Comparison of ENCODE assay signal across 8 cellular contexts in the genomic region with DNA sequence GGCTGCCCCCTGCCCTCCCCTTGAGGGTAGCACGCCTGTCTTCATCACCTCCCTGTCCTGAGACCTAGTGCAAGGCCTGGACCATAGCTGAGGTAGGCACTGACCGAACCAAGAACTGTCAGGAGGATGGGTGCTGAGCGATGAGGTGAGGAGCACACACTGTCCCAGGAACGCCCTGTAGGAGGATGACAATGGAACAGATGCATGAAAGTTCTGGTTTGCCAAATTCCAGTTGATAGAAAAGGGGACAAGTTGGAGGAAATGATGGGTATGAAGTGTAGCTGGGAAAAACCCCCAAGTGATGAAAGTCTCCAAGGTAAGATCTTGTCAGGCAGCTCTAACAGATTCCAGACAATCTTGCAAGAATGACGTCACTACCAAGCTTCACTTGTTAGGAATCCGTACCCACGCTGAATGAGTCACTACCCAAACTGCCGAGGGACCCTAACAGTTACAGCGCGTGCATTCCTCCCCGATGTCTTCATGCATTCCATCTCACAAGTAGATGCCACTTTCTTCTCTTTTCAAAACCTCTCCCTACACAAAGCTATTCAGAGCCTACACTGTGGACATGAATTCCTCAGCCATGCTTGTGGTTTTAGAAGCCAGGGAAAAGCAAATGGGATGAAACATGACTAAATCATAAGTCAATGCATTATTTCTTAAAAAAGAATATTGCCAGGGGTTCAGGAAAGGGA. TPM values are rescaled to one million over a fixed set of nuclear protein-coding genes. Genes with fewer than 3 reads are reported as not detected.
DNase-seq lines count a peak whose midpoint lies in the region; ATAC-seq, FAIRE-seq and TF ChIP-seq lines count a peak whose summit lies in the region.

No MANE protein-coding gene starts in this region.

- no peaks in the 10 kb centered on the region; a peak in 1 of 5 replicates for H3K4me1 ChIP-seq in K562 (replicated peaks in 1 of 2; ENCODE audit: control insufficient read depth in 2 of 2, insufficient read depth in 2 of 2, low read length in 2 of 2)
- H3K4me1 ChIP-seq in suprapubic skin, result peaks cover 8% of the 10 kb centered on the region

- 3% methylated on average over 11 of the region's 11 CpGs for WGBS in K562 (ENCODE audit: insufficient coverage, low coverage, missing lambda C conversion rate)
- 55% methylated on average over 11 of the region's 11 CpGs for WGBS in suprapubic skin

- POLR2A ChIA-PET in K562 (lab: Yijun Ruan, JAX), result interaction anchor here (0.5 to 1.4 kb wide), 3 partner anchors 35 to 1274 kb away, joined by 3 to 4 read pairs (median 3); no protein-coding TSS in a partner anchor

- TF ChIP-seq EP300 in K562 (IDR thresholded peaks at IDR 0.05; ENCODE audit: low read length) (no peak), suprapubic skin (IDR thresholded peaks at IDR 0.05) (peak; percentile 96)

- peaks cover 21 to 43% of the 10 kb centered on the region in 2 experiments for H3K27me3 ChIP-seq in K562 (ENCODE audit: control insufficient read depth in 2 of 2, insufficient read depth in 2 of 2, low read length in 2 of 2)
- no peaks in the 10 kb centered on the region for H3K27me3 ChIP-seq in suprapubic skin

- in situ Hi-C loops in K562 (cut with MboI), result no loop called here

- no peak for TF ChIP-seq RAD21 in K562 (CRISPR knock-in tag; conservative IDR thresholded peaks at IDR 0.05 in 1 of 2, IDR thresholded peaks at IDR 0.05 in 1 of 2)

- no peaks in the 10 kb centered on the region; the same call in 1 of the 2 replicates for H4K20me1 ChIP-seq in K562 (replicated peaks; ENCODE audit: control insufficient read depth, insufficient read depth, low read length)

- peak; percentile 89 for DNase-seq in HPDE6-E6E7 (ENCODE audit: extremely low spot score)
- peak in 2 of 4 experiments; percentile 15 to 45 for DNase-seq in K562 (ENCODE audit: extremely low read depth in 1 of 4, low spot score in 3 of 4)
- DNase-seq in iPS-NIHi11 (ENCODE audit: low spot score), result peak; percentile 62
- DNase-seq in suprapubic skin (ENCODE audit: low spot score in 2 of 2), result peak in 1 of 2 donors; percentile 69
- no peak for DNase-seq in activated CD4-positive, alpha-beta T cell treated with anti-CD3 and anti-CD28 coated beads for 1 hour
- DNase-seq in T-helper 17 cell, result no peak
- DNase-seq in activated naive CD4-positive, alpha-beta T cell treated with anti-CD3 and anti-CD28 coated beads, Interleukin-2, amount 50 U/mL, for 16 hours, result no peak
- no peak for DNase-seq in activated effector memory CD4-positive, alpha-beta T cell treated with Interleukin-2 at 50 U/mL for 16 hours

- H3K27ac Mint-ChIP-seq in T-helper 17 cell, result no peak overlapping the region

- no peak overlapping the region for H3K4me3 Mint-ChIP-seq in T-helper 17 cell

- H3K9me3 ChIP-seq in K562 (replicated peaks; ENCODE audit: control insufficient read depth, insufficient read depth, low read depth, low read length), result no peaks in the 10 kb centered on the region
- no peaks in the 10 kb centered on the region for H3K9me3 ChIP-seq in suprapubic skin
- no peaks in the 10 kb centered on the region for H3K9me3 ChIP-seq in T-helper 17 cell (ENCODE audit: control insufficient read depth, low read length, poor library complexity, severe bottlenecking)

- H3K9ac ChIP-seq in K562 (ENCODE audit: insufficient read depth in 1 of 2, low read depth in 2 of 2, low read length in 2 of 2), result no peak overlapping the region

- intact Hi-C loops in K562 (cut with micrococcal nuclease), result no loop called here

- H3K27ac ChIP-seq in K562 (ENCODE audit: extremely low read depth, low read depth, low read length) (no peak overlapping the region), suprapubic skin (peak overlapping the region; percentile 81)

- no TSS peak for BruUV-seq in K562 (replicated peaks; lab: Mats Ljungman, UMichigan)

- H3K36me3 ChIP-seq in K562 (ENCODE audit: control insufficient read depth, insufficient read depth, low read length) (no peaks in the 10 kb centered on the region), suprapubic skin (no peaks in the 10 kb centered on the region)

- no peak overlapping the region for H3K4me3 ChIP-seq in K562
- H3K4me3 ChIP-seq in suprapubic skin, result no peak overlapping the region

- FAIRE-seq in K562 (lab: Jason Lieb, UNC), result no peak

- H3K9me1 ChIP-seq in K562 (ENCODE audit: control insufficient read depth, insufficient read depth, low read length), result no peaks in the 10 kb centered on the region

- TF ChIP-seq CTCF in K562 (IDR thresholded peaks at IDR 0.05 in 2 of 3, conservative IDR thresholded peaks at IDR 0.05 in 1 of 3; ENCODE audit: insufficient read depth in 2 of 3, low read depth in 1 of 3, low read length in 3 of 3) (no peak), suprapubic skin (IDR thresholded peaks at IDR 0.05) (no peak)

- H2AFZ ChIP-seq in K562 (ENCODE audit: low read depth, low read length), result no peak overlapping the region

- ATAC-seq in K562 (no peak), T-helper 17 cell (no peak)

- peaks cover 3% of the 10 kb centered on the region for H3K4me1 Mint-ChIP-seq in T-helper 17 cell

- TF ChIP-seq POLR2A in K562 (conservative IDR thresholded peaks at IDR 0.05), result no peak
- TF ChIP-seq POLR2A in suprapubic skin (IDR thresholded peaks at IDR 0.05), result no peak

- peaks cover 3% of the 10 kb centered on the region for H3K36me3 Mint-ChIP-seq in T-helper 17 cell (ENCODE audit: low read depth)

- no peaks in the 10 kb centered on the region for H3K79me2 ChIP-seq in K562 (ENCODE audit: control insufficient read depth, insufficient read depth, low read length)

- H3K27me3 Mint-ChIP-seq in T-helper 17 cell, result no peaks in the 10 kb centered on the region

- CTCF ChIA-PET in K562 (lab: Yijun Ruan, JAX; ENCODE audit: low intra/inter-chr PET ratio), result no interaction called here

- no peak overlapping the region for H3K4me2 ChIP-seq in K562 (ENCODE audit: insufficient read depth, low read length)

TF ChIP-seq in K562, 482 proteins besides CTCF, POLR2A, EP300 and RAD21 (continues in another document):
- no peak for TF ChIP-seq SAFB (IDR thresholded peaks at IDR 0.05; ENCODE audit: borderline replicate concordance, low read depth, low read length)
- peak; percentile 89 for TF ChIP-seq JUND (IDR thresholded peaks at IDR 0.05; ENCODE audit: borderline replicate concordance, low read depth, low read length)
- TF ChIP-seq JUND (tag; IDR thresholded peaks at IDR 0.05; ENCODE audit: borderline replicate concordance, low read depth, low read length), result peak; percentile 85; the same call in 2 of the 3 replicates
- TF ChIP-seq XRCC4 (IDR thresholded peaks at IDR 0.05; ENCODE audit: extremely low read depth, insufficient read depth, insufficient read length), result no peak
- TF ChIP-seq, protein P1, sequence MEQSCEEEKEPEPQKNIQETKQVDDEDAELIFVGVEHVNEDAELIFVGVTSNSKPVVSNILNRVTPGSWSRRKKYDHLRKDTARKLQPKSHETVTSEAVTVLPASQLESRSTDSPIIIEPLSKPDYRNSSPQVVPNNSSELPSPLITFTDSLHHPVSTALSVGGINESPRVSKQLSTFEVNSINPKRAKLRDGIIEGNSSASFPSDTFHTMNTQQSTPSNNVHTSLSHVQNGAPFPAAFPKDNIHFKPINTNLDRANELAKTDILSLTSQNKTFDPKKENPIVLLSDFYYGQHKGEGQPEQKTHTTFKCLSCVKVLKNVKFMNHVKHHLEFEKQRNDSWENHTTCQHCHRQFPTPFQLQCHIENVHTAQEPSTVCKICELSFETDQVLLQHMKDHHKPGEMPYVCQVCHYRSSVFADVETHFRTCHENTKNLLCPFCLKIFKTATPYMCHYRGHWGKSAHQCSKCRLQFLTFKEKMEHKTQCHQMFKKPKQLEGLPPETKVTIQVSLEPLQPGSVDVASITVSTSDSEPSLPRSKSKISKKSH (CRISPR knock-in tag; IDR thresholded peaks at IDR 0.05), result no peak
- TF ChIP-seq ZNF316 (IDR thresholded peaks at IDR 0.05), result no peak
- TF ChIP-seq POLR3G (IDR thresholded peaks at IDR 0.05; ENCODE audit: extremely low read depth, insufficient read length, insufficient replicate concordance), result no peak

RNA-seq across cellular contexts. Expression of a gene that starts 27.6 kb away (rescaled TPM):
- 4.3 and 21.6 TPM in 2 replicates for total RNA-seq in K562 (2011; cell fraction: chromatin; rRNA removed; ENCODE audit: low replicate concordance)
- 5.8 and 10.7 TPM in 2 replicates for total RNA-seq in K562 (2011; cell fraction: nucleolus; rRNA removed)
- 21.6 and 30.1 TPM in 2 replicates for total RNA-seq in K562 (2011; cell fraction: nucleoplasm; rRNA removed)
- total RNA-seq in K562 (2014; rRNA removed), result 106 and 141 TPM in 2 replicates
- 250 and 311 TPM in 2 replicates for total RNA-seq in K562 (2014; rRNA removed; fragmentation: Illumina TruSeq; extraction: Trizol)
- total RNA-seq in K562 (2015; rRNA removed; fragmentation: Illumina TruSeq; extraction: Trizol), result 198 and 226 TPM in 2 replicates
- 59.6 and 68.3 TPM in 2 replicates for total RNA-seq in K562 (2021)
- 49.0 and 79.0 TPM in 2 replicates for polyA plus RNA-seq in K562 (2011; rRNA removed)
- 7.8 and 22.0 TPM in 2 replicates for polyA plus RNA-seq in K562 (2011; cell fraction: cytosol; rRNA removed)
- 15.4 and 20.4 TPM in 2 replicates for polyA plus RNA-seq in K562 (2011; cell fraction: nucleus; rRNA removed)
- 59.8 and 170 TPM in 2 replicates for polyA plus RNA-seq in K562 (2012)
- 152 and 173 TPM in 2 replicates for polyA plus RNA-seq in K562 (2014; fragmentation: Illumina TruSeq; extraction: Trizol)
- 100 to 1,000 TPM; 313 to 338 TPM for polyA plus RNA-seq in K562 (2014; fragmentation: Nextera tagmentation; extraction: Ambion mirVana)
- polyA plus RNA-seq in K562 (2014; rRNA removed), result 200 and 228 TPM in 2 replicates
- 15.1 and 16.1 TPM in 2 replicates for polyA minus RNA-seq in K562 (2011; rRNA and poly(A)+ RNA removed)
- polyA minus RNA-seq in K562 (2011; cell fraction: cytosol; rRNA and poly(A)+ RNA removed), result 8.4 and 8.6 TPM in 2 replicates
- 10.0 and 21.0 TPM in 2 replicates for polyA minus RNA-seq in K562 (2011; cell fraction: nucleus; rRNA and poly(A)+ RNA removed)
- 10 to 100 TPM; 30.7 to 82.2 (median 56.3) TPM for total RNA-seq in suprapubic skin
- total RNA-seq in T-helper 17 cell, result 10 to 100 TPM; 24.6 to 38.9 TPM

Comparison
In these comparisons a context has a peak if more than half of its experiments do, and no peak if none do; other contexts are left out.
1. DNase-seq: peak in HPDE6-E6E7 (single experiment) and iPS-NIHi11 (single experiment); none in activated CD4-positive, alpha-beta T cell treated with anti-CD3 and anti-CD28 coated beads for 1 hour (single experiment), T-helper 17 cell (0 of 3), activated naive CD4-positive, alpha-beta T cell treated with anti-CD3 and anti-CD28 coated beads, Interleukin-2, amount 50 U/mL, for 16 hours (single experiment) and activated effector memory CD4-positive, alpha-beta T cell treated with Interleukin-2 at 50 U/mL for 16 hours (single experiment).